ENCODE assay signal across 36 cellular contexts in genomic region chr9:132641216-132641615, GRCh38. TPM values are rescaled to one million over a fixed set of nuclear protein-coding genes. Genes with fewer than 3 reads are reported as not detected.
"Had no signal": no experiment of that assay in that cellular context is flagged by ENCODE, and none has a peak within 500 bp of the region (broad histone marks: within the 10 kb centered on the region; RNA-seq: fewer than 3 reads in every experiment).

No MANE protein-coding gene starts in this region.

- H3K27me3 Mint-ChIP-seq: activated B cell treated with CpG ODN at 0.5 μM for 24 hours; activated CD4-positive, alpha-beta memory T cell treated with anti-CD3 and anti-CD28 coated beads for 36 hours; activated naive CD4-positive, alpha-beta T cell treated with anti-CD3 and anti-CD28 coated beads, Interleukin-2, amount 10 ng/mL, durations not matched to agents 7 days and 5 days; activated naive CD8-positive, alpha-beta T cell; activated naive CD8-positive, alpha-beta T cell treated with anti-CD3 and anti-CD28 coated beads, Interleukin-2, amount 50 U/mL, for 24 hours had no signal

- H3K27ac Mint-ChIP-seq: activated B cell treated with CpG ODN at 0.5 μM for 24 hours; activated CD4-positive, alpha-beta memory T cell treated with anti-CD3 and anti-CD28 coated beads for 36 hours; activated naive CD4-positive, alpha-beta T cell treated with anti-CD3 and anti-CD28 coated beads, Interleukin-2, amount 10 ng/mL, durations not matched to agents 7 days and 5 days; activated naive CD8-positive, alpha-beta T cell; activated naive CD8-positive, alpha-beta T cell treated with anti-CD3 and anti-CD28 coated beads, Interleukin-2, amount 50 U/mL, for 24 hours had no signal

- H3K4me1 Mint-ChIP-seq: activated B cell treated with CpG ODN at 0.5 μM for 24 hours; activated naive CD4-positive, alpha-beta T cell treated with anti-CD3 and anti-CD28 coated beads, Interleukin-2, amount 10 ng/mL, durations not matched to agents 7 days and 5 days; activated naive CD8-positive, alpha-beta T cell treated with anti-CD3 and anti-CD28 coated beads, Interleukin-2, amount 50 U/mL, for 24 hours had no signal

- H3K9me3 ChIP-seq: MG63 had no signal

- ATAC-seq: activated naive CD8-positive, alpha-beta T cell treated with anti-CD3 and anti-CD28 coated beads, Interleukin-2, amount 50 U/mL, for 24 hours; activated T-cell treated with anti-CD3 and anti-CD28 coated beads, Interleukin-2, amount 50 U/mL, for 4 hours; Panc1 had no signal

- H3K27ac ChIP-seq: brain microvascular endothelial cell, VCaP had no signal

- H3K4me3 Mint-ChIP-seq: activated B cell treated with CpG ODN at 0.5 μM for 24 hours; activated CD4-positive, alpha-beta memory T cell treated with anti-CD3 and anti-CD28 coated beads for 36 hours; activated naive CD4-positive, alpha-beta T cell treated with anti-CD3 and anti-CD28 coated beads, Interleukin-2, amount 10 ng/mL, durations not matched to agents 7 days and 5 days; activated naive CD8-positive, alpha-beta T cell; activated naive CD8-positive, alpha-beta T cell treated with anti-CD3 and anti-CD28 coated beads, Interleukin-2, amount 50 U/mL, for 24 hours; activated T-cell treated with anti-CD3 and anti-CD28 coated beads, Interleukin-2, amount 50 U/mL, for 4 hours had no signal

- H3K27me3 ChIP-seq: brain microvascular endothelial cell, MG63 had no signal

- H3K9me3 Mint-ChIP-seq: activated B cell treated with CpG ODN at 0.5 μM for 24 hours; activated CD4-positive, alpha-beta memory T cell treated with anti-CD3 and anti-CD28 coated beads for 36 hours; activated naive CD4-positive, alpha-beta T cell treated with anti-CD3 and anti-CD28 coated beads, Interleukin-2, amount 10 ng/mL, durations not matched to agents 7 days and 5 days; activated naive CD8-positive, alpha-beta T cell treated with anti-CD3 and anti-CD28 coated beads, Interleukin-2, amount 50 U/mL, for 24 hours; activated T-cell treated with anti-CD3 and anti-CD28 coated beads, Interleukin-2, amount 50 U/mL, for 4 hours had no signal

- DNase-seq: activated B cell treated with CpG ODN at 0.5 μM for 24 hours; activated CD4-positive, alpha-beta memory T cell treated with anti-CD3 and anti-CD28 coated beads for 36 hours; activated CD4-positive, alpha-beta T cell treated with anti-CD3 and anti-CD28 coated beads for 4 hours; activated CD4-positive, alpha-beta T cell treated with anti-CD3 and anti-CD28 coated beads, Interleukin-2, amount 50 U/mL, for 1 hour; activated CD4-positive, CD25-positive, alpha-beta regulatory T cell treated with anti-CD3 and anti-CD28 coated beads, Interleukin-2, amount 50 U/mL, for 72 hours; activated CD8-positive, alpha-beta memory T cell treated with anti-CD3 and anti-CD28 coated beads, Interleukin-2, amount 50 U/mL, for 4 hours; activated effector memory CD4-positive, alpha-beta T cell treated with Interleukin-2 at 50 U/mL for 16 hours; activated naive CD4-positive, alpha-beta T cell treated with anti-CD3 and anti-CD28 coated beads, Interleukin-2, amount 10 ng/mL, durations not matched to agents 7 days and 5 days; activated naive CD8-positive, alpha-beta T cell treated with anti-CD3 and anti-CD28 coated beads, Interleukin-2, amount 50 U/mL, for 24 hours; activated T-cell treated with anti-CD3 and anti-CD28 coated beads for 4 hours; activated T-cell treated with anti-CD3 and anti-CD28 coated beads, Interleukin-2, amount 50 U/mL, for 4 hours; amniotic stem cell; aorta; brain microvascular endothelial cell; Kasumi-1; KG1; MG63; NCI-H1048; NCI-H1105 treated with DMSO at 0.1 percent for 48 hours; NCI-H1436; NCI-H1694; NCI-H1930; NCI-H2081 treated with DMSO at 0.1 percent for 48 hours; NCI-H345; NCI-H524 treated with DMSO at 0.1 percent for 48 hours; RPMI8226; SIG-M5; SW 1271; T-helper 1 cell; T-helper 2 cell; T-helper 9 cell had no signal

- H3K4me3 ChIP-seq: MG63 had no signal

RNA-seq across cellular contexts. Expression of gene BARHL1, which starts 58.8 kb away (rescaled TPM):
- total RNA-seq: activated B cell treated with CpG ODN at 0.5 μM for 24 hours; activated CD4-positive, alpha-beta memory T cell treated with anti-CD3 and anti-CD28 coated beads for 36 hours; activated T-cell treated with anti-CD3 and anti-CD28 coated beads, Interleukin-2, amount 50 U/mL, for 4 hours; aorta; cardiac septum; NCI-H460 had no signal
- polyA plus RNA-seq: aorta had no signal
